In genomic region chr10:70191906-70192305, GRCh38 we compare ENCODE assay signal across 1 cellular context.
TF ChIP-seq lines count a peak whose summit lies in the region.

No MANE protein-coding gene starts in this region.

TF ChIP-seq in SK-N-SH, 30 proteins besides CTCF, POLR2A, EP300 and RAD21 (continued from another document):
- TF ChIP-seq REST (IDR thresholded peaks at IDR 0.05; ENCODE audit: low read depth, low read length): no peak
- TF ChIP-seq, protein P1, sequence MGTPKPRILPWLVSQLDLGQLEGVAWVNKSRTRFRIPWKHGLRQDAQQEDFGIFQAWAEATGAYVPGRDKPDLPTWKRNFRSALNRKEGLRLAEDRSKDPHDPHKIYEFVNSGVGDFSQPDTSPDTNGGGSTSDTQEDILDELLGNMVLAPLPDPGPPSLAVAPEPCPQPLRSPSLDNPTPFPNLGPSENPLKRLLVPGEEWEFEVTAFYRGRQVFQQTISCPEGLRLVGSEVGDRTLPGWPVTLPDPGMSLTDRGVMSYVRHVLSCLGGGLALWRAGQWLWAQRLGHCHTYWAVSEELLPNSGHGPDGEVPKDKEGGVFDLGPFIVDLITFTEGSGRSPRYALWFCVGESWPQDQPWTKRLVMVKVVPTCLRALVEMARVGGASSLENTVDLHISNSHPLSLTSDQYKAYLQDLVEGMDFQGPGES (IDR thresholded peaks at IDR 0.05; ENCODE audit: low read depth, low read length): no peak
- 0 out of 2 replicates have a peak, but pooled peaks have one; percentile 17 for TF ChIP-seq FOXM1 (IDR thresholded peaks at IDR 0.05; ENCODE audit: low read depth)
- no peak for TF ChIP-seq RFX5 (IDR thresholded peaks at IDR 0.05; ENCODE audit: low read length)
- TF ChIP-seq USF2 (IDR thresholded peaks at IDR 0.05; ENCODE audit: borderline replicate concordance, low read depth, low read length): no peak
- no peak for TF ChIP-seq SMC3 (IDR thresholded peaks at IDR 0.05; ENCODE audit: low read depth, low read length)
- peak; percentile 53; the same call in 1 of the 2 replicates for TF ChIP-seq JUND (IDR thresholded peaks at IDR 0.05)
- TF ChIP-seq MEF2A (IDR thresholded peaks at IDR 0.05; ENCODE audit: borderline replicate concordance, low read depth): no peak
- no peak for TF ChIP-seq EZH2phosphoT487 (IDR thresholded peaks at IDR 0.05; ENCODE audit: borderline replicate concordance, low read depth)
TF ChIP-seq in SK-N-SH: peak in this region for 8.
